11 cellular contexts compared by ENCODE assay signal in the genomic region with DNA sequence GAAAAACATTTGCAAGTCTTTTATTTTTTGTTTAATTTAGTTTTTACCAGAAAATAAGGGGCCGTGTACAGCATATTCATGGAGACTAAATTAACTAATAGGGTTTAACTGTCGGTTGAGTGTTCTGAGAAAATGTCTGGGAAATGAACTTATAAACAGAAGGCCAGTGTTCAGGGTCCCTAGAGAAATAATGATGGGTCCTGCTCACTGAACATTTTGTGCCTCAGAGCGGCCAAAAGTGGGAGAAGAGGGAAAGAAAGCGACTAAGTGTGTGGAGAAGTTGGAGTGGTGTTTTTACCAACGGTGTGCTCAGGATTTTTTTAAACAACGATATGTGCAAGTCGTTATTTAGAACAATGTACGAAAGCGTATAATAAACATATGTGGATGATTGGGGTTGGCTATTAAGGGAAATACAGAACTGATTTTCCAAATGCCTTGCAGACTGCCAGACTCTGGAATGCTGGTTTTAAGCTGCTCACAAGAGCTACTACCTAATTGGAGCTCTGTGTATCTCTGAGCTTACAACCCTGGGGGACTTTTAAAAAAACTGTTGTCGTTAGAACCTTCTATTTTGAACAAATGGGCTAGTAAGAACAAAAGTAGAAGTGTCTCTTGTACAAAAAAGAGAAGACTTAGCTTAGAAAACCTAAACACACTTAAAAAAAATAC.
DNase-seq lines count a peak whose midpoint lies in the region; ATAC-seq and TF ChIP-seq lines count a peak whose summit lies in the region.
"Had no signal": no experiment of that assay in that cellular context is flagged by ENCODE, and none has a peak within 500 bp of the region (broad histone marks: within the 10 kb centered on the region; RNA-seq: fewer than 3 reads in every experiment).

No MANE protein-coding gene starts in this region.

- H3K9me3 ChIP-seq in muscle layer of duodenum (ENCODE audit: control insufficient read depth in 1 of 2, low read length in 2 of 2) (no peaks in the 10 kb centered on the region), upper lobe of left lung (no peaks in the 10 kb centered on the region)

- H3K27ac Mint-ChIP-seq in activated naive CD4-positive, alpha-beta T cell treated with anti-CD3 and anti-CD28 coated beads for 36 hours = peak overlapping the region; percentile 36

- H3K4me3 ChIP-seq in muscle layer of duodenum (ENCODE audit: low read depth in 1 of 2, low read length in 2 of 2) (peak overlapping the region; percentile 2 to 3), upper lobe of left lung (no peak overlapping the region)

- CTCF ChIA-PET in activated naive CD4-positive, alpha-beta T cell treated with anti-CD3 and anti-CD28 coated beads for 36 hours (lab: Charles Lee) = no interaction called here
- CTCF ChIA-PET in HEK293T (lab: Yijun Ruan, JAX) = interaction anchor here (0.7 kb wide), 1 partner anchor 73 kb away, joined by 3 read pairs; no protein-coding TSS in a partner anchor

- no peak for TF ChIP-seq CTCF in upper lobe of left lung (IDR thresholded peaks at IDR 0.05)

- peaks cover 26% of the 10 kb centered on the region for H3K4me1 Mint-ChIP-seq in activated naive CD4-positive, alpha-beta T cell treated with anti-CD3 and anti-CD28 coated beads for 36 hours (ENCODE audit: low read depth)

- 63 to 78% methylated on average over 10 of the region's 10 CpGs for WGBS in upper lobe of left lung, 2 donors

- intact Hi-C loops in activated naive CD4-positive, alpha-beta T cell treated with anti-CD3 and anti-CD28 coated beads for 36 hours (cut with micrococcal nuclease) = no loop called here

- H3K27ac ChIP-seq in epithelial cell of prostate = peak overlapping the region; percentile 89
- peak overlapping the region; percentile 74 for H3K27ac ChIP-seq in muscle layer of duodenum (ENCODE audit: low read length)
- H3K27ac ChIP-seq in upper lobe of left lung = peak overlapping the region in 3 of 4 donors; percentile 36 to 59 (median 58)

- no peak for TF ChIP-seq POLR2A in upper lobe of left lung (IDR thresholded peaks at IDR 0.05)

- H3K27me3 ChIP-seq in muscle layer of duodenum (ENCODE audit: low read depth, low read length) (no peaks in the 10 kb centered on the region), upper lobe of left lung (no peaks in the 10 kb centered on the region)

- POLR2A ChIA-PET in HEK293T (lab: Yijun Ruan, JAX) = no interaction called here

- peaks cover 2% of the 10 kb centered on the region for H3K9me3 Mint-ChIP-seq in activated naive CD4-positive, alpha-beta T cell treated with anti-CD3 and anti-CD28 coated beads for 36 hours
- H3K9me3 Mint-ChIP-seq: neural crest cell had no signal

- ATAC-seq in upper lobe of left lung (ENCODE audit: low FRiP score in 2 of 2) (no peak), HG03565 (IDR thresholded peaks at IDR 0.05; ENCODE audit: unreplicated experiment) (no peak)

- H3K4me3 Mint-ChIP-seq in activated naive CD4-positive, alpha-beta T cell treated with anti-CD3 and anti-CD28 coated beads for 36 hours = no peak overlapping the region
- H3K4me3 Mint-ChIP-seq: neural crest cell had no signal

- no peaks in the 10 kb centered on the region for H3K36me3 Mint-ChIP-seq in activated naive CD4-positive, alpha-beta T cell treated with anti-CD3 and anti-CD28 coated beads for 36 hours (ENCODE audit: low read depth)

- DNase-seq in activated naive CD4-positive, alpha-beta T cell treated with anti-CD3 and anti-CD28 coated beads for 36 hours = no peak
- no peak for DNase-seq in activated naive CD4-positive, alpha-beta T cell treated with Interleukin-2 at 50 U/mL for 16 hours
- DNase-seq in epithelial cell of prostate (ENCODE audit: low read depth, low spot score) (no peak), upper lobe of left lung (no peak), HEK293T (ENCODE audit: extremely low spot score) (no peak), NCI-H1417 (lab: John Stamatoyannopoulos, UW) (no peak)
- DNase-seq: Karpas-422, NCI-H524 treated with DMSO at 0.1 percent for 48 hours had no signal

- TF ChIP-seq EP300 in upper lobe of left lung (IDR thresholded peaks at IDR 0.05) = no peak

- H3K36me3 ChIP-seq in muscle layer of duodenum (ENCODE audit: control insufficient read depth in 1 of 2, insufficient read depth in 2 of 2, low read length in 2 of 2) (no peaks in the 10 kb centered on the region), upper lobe of left lung (no peaks in the 10 kb centered on the region)

- H3K4me1 ChIP-seq in muscle layer of duodenum (ENCODE audit: control insufficient read depth in 1 of 2, insufficient read depth in 2 of 2, low read length in 2 of 2) (peaks cover 5 to 10% of the 10 kb centered on the region in 2 donors), upper lobe of left lung (peaks cover 19 to 31% (median 21%) of the 10 kb centered on the region in 4 donors)

- no peaks in the 10 kb centered on the region for H3K27me3 Mint-ChIP-seq in activated naive CD4-positive, alpha-beta T cell treated with anti-CD3 and anti-CD28 coated beads for 36 hours (ENCODE audit: low read depth)

TF ChIP-seq in HEK293T, 16 proteins besides CTCF, POLR2A, EP300 and RAD21:
- TF ChIP-seq, protein P1, sequence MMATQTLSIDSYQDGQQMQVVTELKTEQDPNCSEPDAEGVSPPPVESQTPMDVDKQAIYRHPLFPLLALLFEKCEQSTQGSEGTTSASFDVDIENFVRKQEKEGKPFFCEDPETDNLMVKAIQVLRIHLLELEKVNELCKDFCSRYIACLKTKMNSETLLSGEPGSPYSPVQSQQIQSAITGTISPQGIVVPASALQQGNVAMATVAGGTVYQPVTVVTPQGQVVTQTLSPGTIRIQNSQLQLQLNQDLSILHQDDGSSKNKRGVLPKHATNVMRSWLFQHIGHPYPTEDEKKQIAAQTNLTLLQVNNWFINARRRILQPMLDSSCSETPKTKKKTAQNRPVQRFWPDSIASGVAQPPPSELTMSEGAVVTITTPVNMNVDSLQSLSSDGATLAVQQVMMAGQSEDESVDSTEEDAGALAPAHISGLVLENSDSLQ (IDR thresholded peaks at IDR 0.05) = no peak
- no peak for TF ChIP-seq L3MBTL2 (conservative IDR thresholded peaks at IDR 0.05)
- TF ChIP-seq LEF1 (IDR thresholded peaks at IDR 0.05; ENCODE audit: borderline replicate concordance) = no peak
- no peak for TF ChIP-seq FOXM1 (IDR thresholded peaks at IDR 0.05; ENCODE audit: borderline replicate concordance)
- no peak for TF ChIP-seq FOXA1 (IDR thresholded peaks at IDR 0.05)
- no peak for TF ChIP-seq NFRKB (IDR thresholded peaks at IDR 0.05)
- no peak for TF ChIP-seq HDGF (IDR thresholded peaks at IDR 0.05; ENCODE audit: borderline replicate concordance)
- TF ChIP-seq ELF4 (IDR thresholded peaks at IDR 0.05) = no peak
- no peak for TF ChIP-seq FOXK2 (IDR thresholded peaks at IDR 0.05)
- TF ChIP-seq CTBP1 (IDR thresholded peaks at IDR 0.05; ENCODE audit: borderline replicate concordance) = no peak
- no peak for TF ChIP-seq TARDBP (IDR thresholded peaks at IDR 0.05)
- TF ChIP-seq BHLHE40 (IDR thresholded peaks at IDR 0.05; ENCODE audit: borderline replicate concordance) = no peak

Comparison
In these comparisons a context has a peak if more than half of its experiments do, and no peak if none do; other contexts are left out.
1. H3K4me3 ChIP-seq: peak in muscle layer of duodenum (2 of 2); none in upper lobe of left lung (0 of 4).
2. Peak in every context shown above with its lines, with median percentiles within 50 percentile points of each other: H3K27ac ChIP-seq.